20 cellular contexts compared by ENCODE assay signal in the genomic region with DNA sequence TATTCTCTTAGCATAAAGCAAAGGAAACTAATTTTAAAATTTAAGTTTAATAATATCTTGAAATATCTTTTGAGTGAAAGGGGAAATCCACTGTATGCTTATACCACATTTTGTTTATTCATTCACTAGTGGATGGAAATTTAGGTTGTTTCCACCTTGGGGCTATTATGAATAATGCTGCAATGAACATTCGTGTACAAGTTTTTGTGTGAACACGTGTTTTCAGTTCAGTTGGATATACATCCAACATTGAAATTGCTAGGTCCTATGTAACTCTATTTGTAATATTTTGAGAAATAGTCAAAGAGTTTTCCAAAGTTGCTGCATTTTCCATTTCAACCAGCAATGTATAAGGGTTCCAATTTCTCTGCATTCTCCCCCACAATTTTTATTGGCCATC.
DNase-seq lines count a peak whose midpoint lies in the region; ATAC-seq, FAIRE-seq and TF ChIP-seq lines count a peak whose summit lies in the region.
"Had no signal": no experiment of that assay in that cellular context is flagged by ENCODE, and none has a peak within 500 bp of the region (broad histone marks: within the 10 kb centered on the region; RNA-seq: fewer than 3 reads in every experiment).

No MANE protein-coding gene starts in this region.

- H3K27me3 Mint-ChIP-seq in activated naive CD4-positive, alpha-beta T cell treated with anti-CD3 and anti-CD28 coated beads for 36 hours (ENCODE audit: low read depth), result no peaks in the 10 kb centered on the region
- H3K27me3 Mint-ChIP-seq: B cell had no signal

- no peaks in the 10 kb centered on the region for H3K79me2 ChIP-seq in OCI-LY3 (ENCODE audit: low read length)

- DNase-seq in GM12891 (ENCODE audit: insufficient read length, low spot score), result no peak
- no peak for DNase-seq in stimulated activated effector memory CD8-positive, alpha-beta T cell treated with anti-CD3 and anti-CD28 coated beads, Interleukin-12 subunit alpha, Interleukin-12 subunit beta, amount 100 ng/mL, for 72 hours (ENCODE audit: low spot score in 2 of 2)
- DNase-seq in body of pancreas, result no peak
- no peak for DNase-seq in anterior cingulate cortex (lab: John Stamatoyannopoulos, UW)
- no peak for DNase-seq in activated naive CD4-positive, alpha-beta T cell treated with anti-CD3 and anti-CD28 coated beads for 36 hours
- no peak for DNase-seq in stimulated activated naive CD4-positive, alpha-beta T cell treated with Interleukin-2 at 50 U/mL for 16 hours (lab: John Stamatoyannopoulos, UW)
- DNase-seq: Calu3; CD8-positive, alpha-beta T cell; DMS79 treated with DMSO at 0.1 percent for 48 hours; GF-D8; Karpas-422; KBM-7 had no signal

- no peaks in the 10 kb centered on the region for H3K4me1 Mint-ChIP-seq in stimulated activated effector memory CD8-positive, alpha-beta T cell treated with anti-CD3 and anti-CD28 coated beads, Interleukin-12 subunit alpha, Interleukin-12 subunit beta, amount 100 ng/mL, for 72 hours
- H3K4me1 Mint-ChIP-seq in activated naive CD4-positive, alpha-beta T cell treated with anti-CD3 and anti-CD28 coated beads for 36 hours (ENCODE audit: low read depth), result peaks cover 5% of the 10 kb centered on the region

- peaks cover 64% of the 10 kb centered on the region for H3K4me1 ChIP-seq in OCI-LY3 (ENCODE audit: low read length)
- no peaks in the 10 kb centered on the region for H3K4me1 ChIP-seq in body of pancreas
- H3K4me1 ChIP-seq: BLaER1 treated with 17β-estradiol and CSF1 and Interleukin-3, amounts not matched to agents 10 nM and 100 nM; HAP-1 had no signal

- no peaks in the 10 kb centered on the region for H4K20me1 ChIP-seq in OCI-LY3 (ENCODE audit: insufficient read depth, low read length)
- H4K20me1 ChIP-seq: BLaER1 treated with 17β-estradiol and CSF1 and Interleukin-3, amounts not matched to agents 10 nM and 100 nM had no signal

- 78 to 91% methylated on average over 2 of the region's 2 CpGs for WGBS in body of pancreas, 2 donors

- H3K4me3 ChIP-seq in OCI-LY3 (ENCODE audit: low read length) (no peak overlapping the region), body of pancreas (no peak overlapping the region)
- H3K4me3 ChIP-seq: BLaER1 treated with 17β-estradiol and CSF1 and Interleukin-3, amounts not matched to agents 10 nM and 100 nM; HAP-1 had no signal

- H3K9me3 Mint-ChIP-seq in stimulated activated effector memory CD8-positive, alpha-beta T cell treated with anti-CD3 and anti-CD28 coated beads, Interleukin-12 subunit alpha, Interleukin-12 subunit beta, amount 100 ng/mL, for 72 hours, result no peaks in the 10 kb centered on the region
- no peaks in the 10 kb centered on the region for H3K9me3 Mint-ChIP-seq in activated naive CD4-positive, alpha-beta T cell treated with anti-CD3 and anti-CD28 coated beads for 36 hours
- H3K9me3 Mint-ChIP-seq: CD8-positive, alpha-beta T cell had no signal

- H3K27me3 ChIP-seq in OCI-LY3 (ENCODE audit: low read depth, low read length) (peaks cover 3% of the 10 kb centered on the region; the same call in 1 of the 2 replicates), body of pancreas (no peaks in the 10 kb centered on the region)
- H3K27me3 ChIP-seq: BLaER1 treated with 17β-estradiol and CSF1 and Interleukin-3, amounts not matched to agents 10 nM and 100 nM had no signal

- intact Hi-C loops in body of pancreas (cut with DNase I), result no loop called here
- intact Hi-C loops in activated naive CD4-positive, alpha-beta T cell treated with anti-CD3 and anti-CD28 coated beads for 36 hours (cut with micrococcal nuclease), result no loop called here

- H3K9me3 ChIP-seq in OCI-LY3 (ENCODE audit: insufficient read depth, low read length) (no peaks in the 10 kb centered on the region), body of pancreas (no peaks in the 10 kb centered on the region)
- H3K9me3 ChIP-seq: HAP-1 had no signal

- no peak overlapping the region for H2AFZ ChIP-seq in OCI-LY3 (ENCODE audit: low read depth, low read length)

- no peaks in the 10 kb centered on the region for H3K36me3 Mint-ChIP-seq in stimulated activated effector memory CD8-positive, alpha-beta T cell treated with anti-CD3 and anti-CD28 coated beads, Interleukin-12 subunit alpha, Interleukin-12 subunit beta, amount 100 ng/mL, for 72 hours
- no peaks in the 10 kb centered on the region for H3K36me3 Mint-ChIP-seq in activated naive CD4-positive, alpha-beta T cell treated with anti-CD3 and anti-CD28 coated beads for 36 hours (ENCODE audit: low read depth)
- H3K36me3 Mint-ChIP-seq: CD8-positive, alpha-beta T cell had no signal

- H3K27ac ChIP-seq in OCI-LY3 (ENCODE audit: low read length) (peak overlapping the region; percentile 74), body of pancreas (no peak overlapping the region)
- H3K27ac ChIP-seq: BLaER1 treated with 17β-estradiol and CSF1 and Interleukin-3, amounts not matched to agents 10 nM and 100 nM had no signal

- CTCF ChIA-PET in activated naive CD4-positive, alpha-beta T cell treated with anti-CD3 and anti-CD28 coated beads for 36 hours (lab: Charles Lee), result no interaction called here

- H3K4me2 ChIP-seq in OCI-LY3 (ENCODE audit: low read length), result peak overlapping the region; percentile 27
- H3K4me2 ChIP-seq: BLaER1 treated with 17β-estradiol and CSF1 and Interleukin-3, amounts not matched to agents 10 nM and 100 nM had no signal

- H3K36me3 ChIP-seq in OCI-LY3 (replicated peaks; ENCODE audit: low read depth, low read length), result peaks cover 7% of the 10 kb centered on the region
- no peaks in the 10 kb centered on the region for H3K36me3 ChIP-seq in body of pancreas (replicated peaks in 1 of 2; ENCODE audit: insufficient read depth in 1 of 2, low read depth in 2 of 2)
- H3K36me3 ChIP-seq: BLaER1 treated with 17β-estradiol and CSF1 and Interleukin-3, amounts not matched to agents 10 nM and 100 nM; HAP-1 had no signal

- TF ChIP-seq CTCF in OCI-LY3 (IDR thresholded peaks at IDR 0.05; ENCODE audit: low read depth, low read length) (no peak), body of pancreas (IDR thresholded peaks at IDR 0.05) (no peak)

- ATAC-seq in GM18511 (IDR thresholded peaks at IDR 0.05; ENCODE audit: unreplicated experiment) (peak; percentile 24), body of pancreas (no peak)
- peak; percentile 40 for ATAC-seq in stimulated activated effector memory CD8-positive, alpha-beta T cell treated with anti-CD3 and anti-CD28 coated beads, Interleukin-12 subunit alpha, Interleukin-12 subunit beta, amount 100 ng/mL, for 72 hours
- ATAC-seq: CD8-positive, alpha-beta T cell; HepG2 had no signal

- peak; percentile 70 for FAIRE-seq in GM12891 (lab: Jason Lieb, UNC)
- FAIRE-seq: H1, HepG2 had no signal

- no peak overlapping the region for H3K4me3 Mint-ChIP-seq in stimulated activated effector memory CD8-positive, alpha-beta T cell treated with anti-CD3 and anti-CD28 coated beads, Interleukin-12 subunit alpha, Interleukin-12 subunit beta, amount 100 ng/mL, for 72 hours
- no peak overlapping the region for H3K4me3 Mint-ChIP-seq in activated naive CD4-positive, alpha-beta T cell treated with anti-CD3 and anti-CD28 coated beads for 36 hours
- H3K4me3 Mint-ChIP-seq: B cell; CD8-positive, alpha-beta T cell; IgD-negative memory B cell had no signal

- H3K27ac Mint-ChIP-seq in stimulated activated effector memory CD8-positive, alpha-beta T cell treated with anti-CD3 and anti-CD28 coated beads, Interleukin-12 subunit alpha, Interleukin-12 subunit beta, amount 100 ng/mL, for 72 hours, result no peak overlapping the region
- H3K27ac Mint-ChIP-seq in activated naive CD4-positive, alpha-beta T cell treated with anti-CD3 and anti-CD28 coated beads for 36 hours, result no peak overlapping the region
- H3K27ac Mint-ChIP-seq: B cell; CD8-positive, alpha-beta T cell; IgD-negative memory B cell had no signal

- no peak overlapping the region for H3K9ac ChIP-seq in OCI-LY3 (ENCODE audit: low read length)
- H3K9ac ChIP-seq: BLaER1 treated with 17β-estradiol and CSF1 and Interleukin-3, amounts not matched to agents 10 nM and 100 nM had no signal

- no peak for TF ChIP-seq POLR2A in GM12891 (IDR thresholded peaks at IDR 0.05; ENCODE audit: low read depth, low read length)
- TF ChIP-seq POLR2A in body of pancreas (IDR thresholded peaks at IDR 0.05), result no peak

TF ChIP-seq in GM12891, 5 proteins besides CTCF, POLR2A, EP300 and RAD21:
- TF ChIP-seq POU2F2 (IDR thresholded peaks at IDR 0.05; ENCODE audit: low read depth, low read length) (no peak), SPI1 (IDR thresholded peaks at IDR 0.05; ENCODE audit: low read depth, low read length) (no peak), POLR2AphosphoS5 (IDR thresholded peaks at IDR 0.05; ENCODE audit: low read depth, low read length) (no peak), TAF1 (IDR thresholded peaks at IDR 0.05; ENCODE audit: low read depth, low read length) (no peak; the same call in 1 of the 2 replicates), PAX5 (IDR thresholded peaks at IDR 0.05; ENCODE audit: insufficient read depth, low read length, severe bottlenecking) (no peak)
